9 cellular contexts compared by ENCODE assay signal in genomic region chr21:34834852-34835501, GRCh38.
DNase-seq lines count a peak whose midpoint lies in the region; ATAC-seq and TF ChIP-seq lines count a peak whose summit lies in the region.
"Had no signal": no experiment of that assay in that cellular context is flagged by ENCODE, and none has a peak within 500 bp of the region (broad histone marks: within the 10 kb centered on the region; RNA-seq: fewer than 3 reads in every experiment).

No MANE protein-coding gene starts in this region.

- H4K20me1 ChIP-seq in fibroblast of lung (ENCODE audit: control insufficient read depth, extremely low read depth, insufficient read depth, low read length), result no peaks in the 10 kb centered on the region

- H3K4me3 ChIP-seq in fibroblast of lung (replicated peaks in 1 of 4; ENCODE audit: control extremely low read depth in 1 of 4, insufficient read depth in 1 of 4, low read depth in 3 of 4, low read length in 4 of 4), result no peak overlapping the region
- H3K4me3 ChIP-seq in thyroid gland (replicated peaks in 1 of 3), result no peak overlapping the region
- H3K4me3 ChIP-seq in testis, result no peak overlapping the region

- H3K79me2 ChIP-seq in fibroblast of lung (ENCODE audit: control insufficient read depth, insufficient read depth, low read length), result peaks cover 68% of the 10 kb centered on the region

- peak overlapping the region; percentile 45 for H3K27ac Mint-ChIP-seq in T-helper 2 cell treated with Interferon-gamma antibody and Interleukin-4, amounts not matched to agents 5 μg/mL and 100 μg/mL, for 36 hours
- H3K27ac Mint-ChIP-seq in T-helper 17 cell, result peak overlapping the region; percentile 75

- no peak overlapping the region for H3K4me2 ChIP-seq in fibroblast of lung (ENCODE audit: extremely low read depth, insufficient read depth, low read length)

- H2AFZ ChIP-seq in fibroblast of lung (ENCODE audit: low read length), result no peak overlapping the region

- peak overlapping the region; percentile 8 for H3K9ac ChIP-seq in fibroblast of lung (ENCODE audit: insufficient read depth, low read length)

- H3K36me3 Mint-ChIP-seq in T-helper 2 cell treated with Interferon-gamma antibody and Interleukin-4, amounts not matched to agents 5 μg/mL and 100 μg/mL, for 36 hours (ENCODE audit: low read depth), result peaks cover 69% of the 10 kb centered on the region
- peaks cover 3% of the 10 kb centered on the region for H3K36me3 Mint-ChIP-seq in T-helper 17 cell (ENCODE audit: low read depth)

- H3K4me1 Mint-ChIP-seq in T-helper 2 cell treated with Interferon-gamma antibody and Interleukin-4, amounts not matched to agents 5 μg/mL and 100 μg/mL, for 36 hours (ENCODE audit: low read depth), result peaks cover 46% of the 10 kb centered on the region
- peaks cover 39% of the 10 kb centered on the region for H3K4me1 Mint-ChIP-seq in T-helper 17 cell

- no peaks in the 10 kb centered on the region for H3K27me3 ChIP-seq in fibroblast of lung (ENCODE audit: control insufficient read depth, insufficient read depth, low read length)
- H3K27me3 ChIP-seq in thyroid gland, result no peaks in the 10 kb centered on the region
- H3K27me3 ChIP-seq in testis, result no peaks in the 10 kb centered on the region

- H3K36me3 ChIP-seq in fibroblast of lung (ENCODE audit: control insufficient read depth, insufficient read depth, low read length) (peaks cover 19% of the 10 kb centered on the region), thyroid gland (no peaks in the 10 kb centered on the region), testis (ENCODE audit: low read depth, missing control alignments) (no peaks in the 10 kb centered on the region)

- H3K4me1 ChIP-seq in fibroblast of lung (ENCODE audit: control insufficient read depth, extremely low read depth, insufficient read depth, low read length) (peaks cover 31% of the 10 kb centered on the region), thyroid gland (peaks cover 29 to 55% of the 10 kb centered on the region in 2 donors), testis (peaks cover 24% of the 10 kb centered on the region)

- DNase-seq in T-helper 2 cell treated with Interferon-gamma antibody and Interleukin-4, amounts not matched to agents 5 μg/mL and 100 μg/mL, for 36 hours (ENCODE audit: low spot score), result no peak
- DNase-seq in T-helper 2 cell (no peak), T-helper 17 cell (no peak), fibroblast of lung (ENCODE audit: low read depth in 2 of 2) (no peak), thyroid gland (peak in 1 of 2 donors; percentile 33), NCI-H774 (lab: John Stamatoyannopoulos, UW) (no peak), testis (no peak)
- DNase-seq: NCI-H2081 treated with DMSO at 0.1 percent for 48 hours had no signal

- H3K9me3 ChIP-seq in T-helper 17 cell (ENCODE audit: control insufficient read depth, low read length, poor library complexity, severe bottlenecking) (no peaks in the 10 kb centered on the region), fibroblast of lung (ENCODE audit: control insufficient read depth, insufficient read depth, low read depth, low read length) (no peaks in the 10 kb centered on the region), thyroid gland (no peaks in the 10 kb centered on the region), testis (no peaks in the 10 kb centered on the region)

- TF ChIP-seq CTCF in fibroblast of lung (conservative IDR thresholded peaks at IDR 0.05 in 1 of 2, IDR thresholded peaks at IDR 0.05 in 1 of 2; ENCODE audit: low read depth in 1 of 2, low read length in 2 of 2), result no peak
- no peak for TF ChIP-seq CTCF in thyroid gland (IDR thresholded peaks at IDR 0.05)
- no peak for TF ChIP-seq CTCF in testis (IDR thresholded peaks at IDR 0.05)

- intact Hi-C loops in thyroid gland (cut with DNase I), result no loop called here
- intact Hi-C loops in testis (cut with DNase I; ENCODE audit: low total_unique reads), result no loop called here

- 74 to 83% methylated on average over 11 of the region's 11 CpGs for WGBS in thyroid gland, 2 donors
- 87% methylated on average over 11 of the region's 11 CpGs for WGBS in testis, 2 donors

- H3K27ac ChIP-seq in fibroblast of lung (ENCODE audit: insufficient read depth, low read length), result peak overlapping the region; percentile 86
- peak overlapping the region; percentile 79 to 90 (median 88) for H3K27ac ChIP-seq in thyroid gland
- no peak overlapping the region for H3K27ac ChIP-seq in testis

- no peaks in the 10 kb centered on the region for H3K27me3 Mint-ChIP-seq in T-helper 2 cell treated with Interferon-gamma antibody and Interleukin-4, amounts not matched to agents 5 μg/mL and 100 μg/mL, for 36 hours (ENCODE audit: low read depth)
- no peaks in the 10 kb centered on the region for H3K27me3 Mint-ChIP-seq in T-helper 17 cell

- no peak for ATAC-seq in T-helper 17 cell
- ATAC-seq in HG02852 (IDR thresholded peaks at IDR 0.05; ENCODE audit: unreplicated experiment), result no peak

- H3K9me3 Mint-ChIP-seq in T-helper 2 cell treated with Interferon-gamma antibody and Interleukin-4, amounts not matched to agents 5 μg/mL and 100 μg/mL, for 36 hours, result no peaks in the 10 kb centered on the region

- no peak for TF ChIP-seq POLR2A in thyroid gland (IDR thresholded peaks at IDR 0.05)
- TF ChIP-seq POLR2A in testis (IDR thresholded peaks at IDR 0.05), result no peak

- H3K4me3 Mint-ChIP-seq in T-helper 2 cell treated with Interferon-gamma antibody and Interleukin-4, amounts not matched to agents 5 μg/mL and 100 μg/mL, for 36 hours, result no peak overlapping the region
- no peak overlapping the region for H3K4me3 Mint-ChIP-seq in T-helper 17 cell

Comparison
In these comparisons a context has a peak if more than half of its experiments do, and no peak if none do; other contexts are left out.
1. H3K27ac ChIP-seq: peak in fibroblast of lung (single experiment) and thyroid gland (3 of 3); none in testis (0 of 2).